Comparison of ENCODE assay signal across 8 cellular contexts in genomic region chrX:53081925-53082772, GRCh38. TPM values are rescaled to one million over a fixed set of nuclear protein-coding genes. Genes with fewer than 3 reads are reported as not detected.
DNase-seq lines count a peak whose midpoint lies in the region; ATAC-seq and TF ChIP-seq lines count a peak whose summit lies in the region.

TSPYL2 (plus strand) TSS chrX:53082367; CDS start chrX:53082499, 132 bp downstream.

- intact Hi-C loops in activated naive CD4-positive, alpha-beta T cell treated with anti-CD3 and anti-CD28 coated beads for 36 hours (cut with micrococcal nuclease) = loop anchor here (1.0 to 10.0 kb wide), 5 partner anchors 11 to 1187 kb away; partner anchors contain the start of genes MAGED1 and PHF8

- H3K4me1 ChIP-seq in gastroesophageal sphincter = peaks cover 0 to 36% (median 0%) of the 10 kb centered on the region in 3 donors
- H3K4me1 ChIP-seq in neutrophil (ENCODE audit: control insufficient read depth in 1 of 2, insufficient read depth in 1 of 2, low read depth in 1 of 2, low read length in 1 of 2) = peaks cover 7 to 8% of the 10 kb centered on the region in 2 experiments

- H3K9me3 Mint-ChIP-seq in activated naive CD4-positive, alpha-beta T cell treated with anti-CD3 and anti-CD28 coated beads for 36 hours = no peaks in the 10 kb centered on the region

- peaks cover 48% of the 10 kb centered on the region for H3K4me1 Mint-ChIP-seq in activated naive CD4-positive, alpha-beta T cell treated with anti-CD3 and anti-CD28 coated beads for 36 hours (ENCODE audit: low read depth)

- ATAC-seq in gastroesophageal sphincter = peak; percentile 95

- H3K27me3 Mint-ChIP-seq in activated naive CD4-positive, alpha-beta T cell treated with anti-CD3 and anti-CD28 coated beads for 36 hours (ENCODE audit: low read depth) = no peaks in the 10 kb centered on the region

- H3K27ac ChIP-seq in gastroesophageal sphincter (peak within 1 kb of the TSS; percentile 93 to 97 (median 96)), neutrophil (peak within 1 kb of the TSS; percentile 47), substantia nigra (ENCODE audit: low read depth, low read length, poor library complexity, severe bottlenecking) (peak within 1 kb of the TSS; percentile 64)

- H3K36me3 ChIP-seq in gastroesophageal sphincter = peaks cover 0 to 26% of the 10 kb centered on the region in 2 donors
- H3K36me3 ChIP-seq in neutrophil = no peaks in the 10 kb centered on the region

- no peaks in the 10 kb centered on the region for H3K9me3 ChIP-seq in gastroesophageal sphincter
- H3K9me3 ChIP-seq in neutrophil = no peaks in the 10 kb centered on the region

- 0 to 24% methylated on average over 9 of the region's 86 CpGs for WGBS in gastroesophageal sphincter (ENCODE audit: low coverage in 1 of 2), 2 donors

- peaks cover 30% of the 10 kb centered on the region for H3K36me3 Mint-ChIP-seq in activated naive CD4-positive, alpha-beta T cell treated with anti-CD3 and anti-CD28 coated beads for 36 hours (ENCODE audit: low read depth)

- TF ChIP-seq CTCF in HFF-Myc (IDR thresholded peaks at IDR 0.05; ENCODE audit: low read depth, low read length, missing control alignments) (no peak), gastroesophageal sphincter (IDR thresholded peaks at IDR 0.05) (peak in 1 of 4 experiments; percentile 11), neutrophil (IDR thresholded peaks at IDR 0.05) (no peak)

- peak within 1 kb of the TSS; percentile 94 for H3K27ac Mint-ChIP-seq in activated naive CD4-positive, alpha-beta T cell treated with anti-CD3 and anti-CD28 coated beads for 36 hours

- TF ChIP-seq POLR2A in gastroesophageal sphincter (IDR thresholded peaks at IDR 0.05) = peak; percentile 100

- CTCF ChIA-PET in activated naive CD4-positive, alpha-beta T cell treated with anti-CD3 and anti-CD28 coated beads for 36 hours (lab: Charles Lee) = interaction anchor here (0.7 to 2.0 kb wide), 2 partner anchors 10 to 12 kb away, joined by 3 to 10 read pairs; partner anchors contain the start of gene KANTR

- H3K4me3 Mint-ChIP-seq in activated naive CD4-positive, alpha-beta T cell treated with anti-CD3 and anti-CD28 coated beads for 36 hours = peak within 1 kb of the TSS; percentile 90

- TF ChIP-seq EP300 in gastroesophageal sphincter (IDR thresholded peaks at IDR 0.05) = no peak

- H3K27me3 ChIP-seq in gastroesophageal sphincter (no peaks in the 10 kb centered on the region), neutrophil (peaks cover 11% of the 10 kb centered on the region)

- H3K4me3 ChIP-seq in HFF-Myc (replicated peaks; ENCODE audit: low read depth, low read length) = peak within 1 kb of the TSS; percentile 70
- H3K4me3 ChIP-seq in gastroesophageal sphincter = peak within 1 kb of the TSS; percentile 80 to 96
- peak within 1 kb of the TSS; percentile 57 to 72 for H3K4me3 ChIP-seq in neutrophil (ENCODE audit: low read depth in 1 of 2, low read length in 1 of 2)

- peak; percentile 92 for DNase-seq in GM03348 (ENCODE audit: low spot score)
- DNase-seq in HFF-Myc (ENCODE audit: extremely low read depth, low read depth) = peak; percentile 81
- DNase-seq in NAMALWA (ENCODE audit: low spot score) = peak; percentile 93
- DNase-seq in SK-N-DZ (ENCODE audit: low spot score) = peak; percentile 96
- peak; percentile 93 for DNase-seq in activated naive CD4-positive, alpha-beta T cell treated with anti-CD3 and anti-CD28 coated beads for 36 hours
- peak; percentile 43 to 95 (median 87) for DNase-seq in substantia nigra (lab: John Stamatoyannopoulos, UW)

RNA-seq across cellular contexts. Expression of gene TSPYL2, which starts in this region (rescaled TPM):
- 19.2 and 19.4 TPM in 2 replicates for polyA plus RNA-seq in SK-N-DZ (2014; cell fraction: cytosol; rRNA removed)
- polyA plus RNA-seq in SK-N-DZ (2014; cell fraction: nucleus; rRNA removed) = 75.4 and 87.7 TPM in 2 replicates
- 10 to 100 TPM; 72.2 to 74.4 TPM for total RNA-seq in activated naive CD4-positive, alpha-beta T cell treated with anti-CD3 and anti-CD28 coated beads for 36 hours
- total RNA-seq in gastroesophageal sphincter = 100 to 1,000 TPM in 1 of 4 donors, 10 to 100 TPM in 3; 40.5 to 156 (median 89.8) TPM

Comparison
In these comparisons a context has a peak if more than half of its experiments do, and no peak if none do; other contexts are left out.
1. Peak in every context shown above with its lines: DNase-seq, ATAC-seq, H3K4me3 ChIP-seq and H3K27ac ChIP-seq.